Comparison of ENCODE assay signal across 1 cellular context in the genomic region with DNA sequence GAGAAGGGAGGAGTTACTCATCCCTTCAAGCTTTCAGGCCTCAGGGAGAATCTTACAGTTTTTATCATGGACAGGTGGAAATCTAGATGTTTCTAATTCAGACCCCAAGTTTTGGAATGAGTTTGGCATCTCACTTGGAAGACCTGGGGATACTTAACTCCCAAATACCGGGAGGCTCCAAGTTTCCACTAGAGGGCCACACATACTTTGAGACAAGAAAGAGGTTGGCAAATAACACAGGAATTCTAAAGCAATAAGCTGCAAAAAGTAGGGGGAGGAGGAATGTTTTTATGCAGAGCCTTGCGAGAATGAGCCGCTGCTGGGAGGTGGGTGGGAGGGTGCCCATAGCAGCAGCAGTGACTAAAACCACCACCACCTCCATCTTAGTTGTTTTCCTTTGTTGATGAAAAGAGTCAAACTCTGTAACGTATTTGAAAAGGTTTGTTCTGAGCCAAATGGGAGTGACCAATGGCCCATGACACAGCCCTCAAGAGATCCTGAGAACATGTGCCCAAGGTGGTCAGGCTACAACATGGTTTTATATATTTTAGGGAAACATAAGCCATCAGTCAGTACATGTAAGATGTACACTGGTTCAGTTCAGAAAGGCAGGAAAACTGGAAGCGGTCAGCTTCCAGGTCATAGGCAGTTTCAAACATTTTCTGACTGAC.
TF ChIP-seq lines count a peak whose summit lies in the region.

No MANE protein-coding gene starts in this region.

TF ChIP-seq in GM23338, 12 proteins besides CTCF, POLR2A, EP300 and RAD21 (continued from another document):
- TF ChIP-seq STAT1 (IDR thresholded peaks at IDR 0.05; ENCODE audit: unreplicated experiment) (no peak), EZH2phosphoT487 (IDR thresholded peaks at IDR 0.05; ENCODE audit: unreplicated experiment) (no peak), JUNB (IDR thresholded peaks at IDR 0.05; ENCODE audit: unreplicated experiment) (no peak), POLR2AphosphoS5 (IDR thresholded peaks at IDR 0.05; ENCODE audit: low read depth) (no peak), ZNF331 (CRISPR knock-in tag; IDR thresholded peaks at IDR 0.05; ENCODE audit: low read depth) (no peak), NANOG (IDR thresholded peaks at IDR 0.05; ENCODE audit: borderline replicate concordance) (no peak), ZNF114 (CRISPR knock-in tag; IDR thresholded peaks at IDR 0.05) (no peak), CREB1 (CRISPR knock-in tag; IDR thresholded peaks at IDR 0.05; ENCODE audit: low read depth) (no peak), EZH2 (IDR thresholded peaks at IDR 0.05; ENCODE audit: low read depth, unreplicated experiment) (no peak)
- TF ChIP-seq, protein P1, sequence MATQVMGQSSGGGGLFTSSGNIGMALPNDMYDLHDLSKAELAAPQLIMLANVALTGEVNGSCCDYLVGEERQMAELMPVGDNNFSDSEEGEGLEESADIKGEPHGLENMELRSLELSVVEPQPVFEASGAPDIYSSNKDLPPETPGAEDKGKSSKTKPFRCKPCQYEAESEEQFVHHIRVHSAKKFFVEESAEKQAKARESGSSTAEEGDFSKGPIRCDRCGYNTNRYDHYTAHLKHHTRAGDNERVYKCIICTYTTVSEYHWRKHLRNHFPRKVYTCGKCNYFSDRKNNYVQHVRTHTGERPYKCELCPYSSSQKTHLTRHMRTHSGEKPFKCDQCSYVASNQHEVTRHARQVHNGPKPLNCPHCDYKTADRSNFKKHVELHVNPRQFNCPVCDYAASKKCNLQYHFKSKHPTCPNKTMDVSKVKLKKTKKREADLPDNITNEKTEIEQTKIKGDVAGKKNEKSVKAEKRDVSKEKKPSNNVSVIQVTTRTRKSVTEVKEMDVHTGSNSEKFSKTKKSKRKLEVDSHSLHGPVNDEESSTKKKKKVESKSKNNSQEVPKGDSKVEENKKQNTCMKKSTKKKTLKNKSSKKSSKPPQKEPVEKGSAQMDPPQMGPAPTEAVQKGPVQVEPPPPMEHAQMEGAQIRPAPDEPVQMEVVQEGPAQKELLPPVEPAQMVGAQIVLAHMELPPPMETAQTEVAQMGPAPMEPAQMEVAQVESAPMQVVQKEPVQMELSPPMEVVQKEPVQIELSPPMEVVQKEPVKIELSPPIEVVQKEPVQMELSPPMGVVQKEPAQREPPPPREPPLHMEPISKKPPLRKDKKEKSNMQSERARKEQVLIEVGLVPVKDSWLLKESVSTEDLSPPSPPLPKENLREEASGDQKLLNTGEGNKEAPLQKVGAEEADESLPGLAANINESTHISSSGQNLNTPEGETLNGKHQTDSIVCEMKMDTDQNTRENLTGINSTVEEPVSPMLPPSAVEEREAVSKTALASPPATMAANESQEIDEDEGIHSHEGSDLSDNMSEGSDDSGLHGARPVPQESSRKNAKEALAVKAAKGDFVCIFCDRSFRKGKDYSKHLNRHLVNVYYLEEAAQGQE (IDR thresholded peaks at IDR 0.05; ENCODE audit: unreplicated experiment): no peak
- TF ChIP-seq, protein P2, sequence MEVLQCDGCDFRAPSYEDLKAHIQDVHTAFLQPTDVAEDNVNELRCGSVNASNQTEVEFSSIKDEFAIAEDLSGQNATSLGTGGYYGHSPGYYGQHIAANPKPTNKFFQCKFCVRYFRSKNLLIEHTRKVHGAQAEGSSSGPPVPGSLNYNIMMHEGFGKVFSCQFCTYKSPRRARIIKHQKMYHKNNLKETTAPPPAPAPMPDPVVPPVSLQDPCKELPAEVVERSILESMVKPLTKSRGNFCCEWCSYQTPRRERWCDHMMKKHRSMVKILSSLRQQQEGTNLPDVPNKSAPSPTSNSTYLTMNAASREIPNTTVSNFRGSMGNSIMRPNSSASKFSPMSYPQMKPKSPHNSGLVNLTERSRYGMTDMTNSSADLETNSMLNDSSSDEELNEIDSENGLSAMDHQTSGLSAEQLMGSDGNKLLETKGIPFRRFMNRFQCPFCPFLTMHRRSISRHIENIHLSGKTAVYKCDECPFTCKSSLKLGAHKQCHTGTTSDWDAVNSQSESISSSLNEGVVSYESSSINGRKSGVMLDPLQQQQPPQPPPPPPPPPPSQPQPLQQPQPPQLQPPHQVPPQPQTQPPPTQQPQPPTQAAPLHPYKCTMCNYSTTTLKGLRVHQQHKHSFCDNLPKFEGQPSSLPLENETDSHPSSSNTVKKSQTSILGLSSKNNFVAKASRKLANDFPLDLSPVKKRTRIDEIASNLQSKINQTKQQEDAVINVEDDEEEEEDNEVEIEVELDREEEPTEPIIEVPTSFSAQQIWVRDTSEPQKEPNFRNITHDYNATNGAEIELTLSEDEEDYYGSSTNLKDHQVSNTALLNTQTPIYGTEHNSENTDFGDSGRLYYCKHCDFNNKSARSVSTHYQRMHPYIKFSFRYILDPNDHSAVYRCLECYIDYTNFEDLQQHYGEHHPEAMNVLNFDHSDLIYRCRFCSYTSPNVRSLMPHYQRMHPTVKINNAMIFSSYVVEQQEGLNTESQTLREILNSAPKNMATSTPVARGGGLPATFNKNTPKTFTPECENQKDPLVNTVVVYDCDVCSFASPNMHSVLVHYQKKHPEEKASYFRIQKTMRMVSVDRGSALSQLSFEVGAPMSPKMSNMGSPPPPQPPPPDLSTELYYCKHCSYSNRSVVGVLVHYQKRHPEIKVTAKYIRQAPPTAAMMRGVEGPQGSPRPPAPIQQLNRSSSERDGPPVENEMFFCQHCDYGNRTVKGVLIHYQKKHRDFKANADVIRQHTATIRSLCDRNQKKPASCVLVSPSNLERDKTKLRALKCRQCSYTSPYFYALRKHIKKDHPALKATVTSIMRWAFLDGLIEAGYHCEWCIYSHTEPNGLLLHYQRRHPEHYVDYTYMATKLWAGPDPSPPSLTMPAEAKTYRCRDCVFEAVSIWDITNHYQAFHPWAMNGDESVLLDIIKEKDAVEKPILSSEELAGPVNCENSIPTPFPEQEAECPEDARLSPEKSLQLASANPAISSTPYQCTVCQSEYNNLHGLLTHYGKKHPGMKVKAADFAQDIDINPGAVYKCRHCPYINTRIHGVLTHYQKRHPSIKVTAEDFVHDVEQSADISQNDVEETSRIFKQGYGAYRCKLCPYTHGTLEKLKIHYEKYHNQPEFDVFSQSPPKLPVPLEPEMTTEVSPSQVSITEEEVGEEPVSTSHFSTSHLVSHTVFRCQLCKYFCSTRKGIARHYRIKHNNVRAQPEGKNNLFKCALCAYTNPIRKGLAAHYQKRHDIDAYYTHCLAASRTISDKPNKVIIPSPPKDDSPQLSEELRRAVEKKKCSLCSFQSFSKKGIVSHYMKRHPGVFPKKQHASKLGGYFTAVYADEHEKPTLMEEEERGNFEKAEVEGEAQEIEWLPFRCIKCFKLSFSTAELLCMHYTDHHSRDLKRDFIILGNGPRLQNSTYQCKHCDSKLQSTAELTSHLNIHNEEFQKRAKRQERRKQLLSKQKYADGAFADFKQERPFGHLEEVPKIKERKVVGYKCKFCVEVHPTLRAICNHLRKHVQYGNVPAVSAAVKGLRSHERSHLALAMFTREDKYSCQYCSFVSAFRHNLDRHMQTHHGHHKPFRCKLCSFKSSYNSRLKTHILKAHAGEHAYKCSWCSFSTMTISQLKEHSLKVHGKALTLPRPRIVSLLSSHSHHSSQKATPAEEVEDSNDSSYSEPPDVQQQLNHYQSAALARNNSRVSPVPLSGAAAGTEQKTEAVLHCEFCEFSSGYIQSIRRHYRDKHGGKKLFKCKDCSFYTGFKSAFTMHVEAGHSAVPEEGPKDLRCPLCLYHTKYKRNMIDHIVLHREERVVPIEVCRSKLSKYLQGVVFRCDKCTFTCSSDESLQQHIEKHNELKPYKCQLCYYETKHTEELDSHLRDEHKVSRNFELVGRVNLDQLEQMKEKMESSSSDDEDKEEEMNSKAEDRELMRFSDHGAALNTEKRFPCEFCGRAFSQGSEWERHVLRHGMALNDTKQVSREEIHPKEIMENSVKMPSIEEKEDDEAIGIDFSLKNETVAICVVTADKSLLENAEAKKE (CRISPR knock-in tag; IDR thresholded peaks at IDR 0.05): no peak
TF ChIP-seq in GM23338: peak in this region for 0.
